1 cellular context compared by ENCODE assay signal in the genomic region with DNA sequence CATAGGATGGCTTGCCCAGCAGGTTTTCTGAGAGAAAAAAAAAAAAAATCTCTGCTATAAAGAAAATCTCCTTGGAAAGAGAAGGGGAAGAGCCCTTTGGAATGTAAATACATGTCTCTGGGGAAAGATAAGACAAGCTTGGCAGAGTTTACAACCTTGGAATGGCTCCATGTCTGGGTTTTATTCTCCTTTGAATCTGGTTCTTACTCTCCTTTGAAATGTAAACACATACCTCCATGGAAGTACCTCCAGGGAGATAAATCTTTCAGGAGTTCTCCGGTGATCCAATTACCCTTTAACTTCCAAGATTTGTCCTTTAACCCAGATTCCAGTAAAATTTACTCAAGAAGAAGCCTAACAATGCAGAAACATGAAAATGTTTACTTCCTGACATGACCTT.
TF ChIP-seq lines count a peak whose summit lies in the region.

No MANE protein-coding gene starts in this region.

TF ChIP-seq in HEK293, 187 proteins besides CTCF, POLR2A, EP300 and RAD21 (continued from another document and continues in another):
- TF ChIP-seq ZNF23 (tag by site-specific recombination; IDR thresholded peaks at IDR 0.05; ENCODE audit: borderline replicate concordance) (no peak), ZNF354C (tag by site-specific recombination; IDR thresholded peaks at IDR 0.05; ENCODE audit: borderline replicate concordance, low read depth) (no peak), ZNF747 (tag by site-specific recombination; IDR thresholded peaks at IDR 0.05) (no peak), GLI4 (tag by site-specific recombination; IDR thresholded peaks at IDR 0.05) (no peak), SETDB1 (IDR thresholded peaks at IDR 0.05; ENCODE audit: insufficient read length, low read length) (no peak), ZNF776 (tag by site-specific recombination; IDR thresholded peaks at IDR 0.05; ENCODE audit: borderline replicate concordance) (peak; percentile 20; the same call in 1 of the 2 replicates), HOXA7 (CRISPR knock-in tag; IDR thresholded peaks at IDR 0.05; ENCODE audit: borderline replicate concordance) (no peak), ZNF423 (tag by site-specific recombination; IDR thresholded peaks at IDR 0.05) (peak; percentile 57; the same call in 1 of the 2 replicates), ZNF211 (tag by site-specific recombination; IDR thresholded peaks at IDR 0.05; ENCODE audit: low read depth) (no peak), ZBTB20 (tag by site-specific recombination; IDR thresholded peaks at IDR 0.05) (peak; percentile 69), ZNF274 (IDR thresholded peaks at IDR 0.05; ENCODE audit: low read length) (no peak), ZNF274 (tag by site-specific recombination; IDR thresholded peaks at IDR 0.05; ENCODE audit: borderline replicate concordance) (no peak), ZNF707 (tag by site-specific recombination; IDR thresholded peaks at IDR 0.05) (no peak), ZNF658 (tag by site-specific recombination; IDR thresholded peaks at IDR 0.05) (no peak), TCF7L2 (IDR thresholded peaks at IDR 0.05; ENCODE audit: borderline replicate concordance, low read depth, low read length) (peak; percentile 60), ZFP3 (tag by site-specific recombination; IDR thresholded peaks at IDR 0.05; ENCODE audit: low read depth) (no peak), OVOL3 (tag by site-specific recombination; IDR thresholded peaks at IDR 0.05) (peak; percentile 74), ZNF629 (tag by site-specific recombination; IDR thresholded peaks at IDR 0.05) (no peak), ZNF175 (tag by site-specific recombination; IDR thresholded peaks at IDR 0.05) (no peak), ZNF596 (tag by site-specific recombination; IDR thresholded peaks at IDR 0.05) (0 out of 2 replicates have a peak, but pooled peaks have one; percentile 51), ZBTB8A (tag by site-specific recombination; IDR thresholded peaks at IDR 0.05) (peak; percentile 47; the same call in 1 of the 2 replicates), ZNF530 (tag by site-specific recombination; IDR thresholded peaks at IDR 0.05; ENCODE audit: low read depth) (no peak), ZNF549 (tag by site-specific recombination; IDR thresholded peaks at IDR 0.05) (peak; percentile 35; the same call in 1 of the 2 replicates), ZNF48 (tag by site-specific recombination; IDR thresholded peaks at IDR 0.05) (no peak), SP7 (tag by site-specific recombination; IDR thresholded peaks at IDR 0.05) (peak; percentile 39; the same call in 1 of the 2 replicates), ZNF610 (tag by site-specific recombination; IDR thresholded peaks at IDR 0.05; ENCODE audit: borderline replicate concordance) (peak; percentile 56; the same call in 1 of the 2 replicates), ZNF24 (tag by site-specific recombination; IDR thresholded peaks at IDR 0.05) (peak; percentile 53; the same call in 1 of the 2 replicates), ZNF157 (tag by site-specific recombination; IDR thresholded peaks at IDR 0.05) (no peak), ZNF140 (tag by site-specific recombination; IDR thresholded peaks at IDR 0.05) (no peak), SCRT1 (tag by site-specific recombination; IDR thresholded peaks at IDR 0.05; ENCODE audit: borderline replicate concordance) (no peak), ZFP37 (tag by site-specific recombination; IDR thresholded peaks at IDR 0.05) (no peak), ZNF677 (tag by site-specific recombination; IDR thresholded peaks at IDR 0.05) (no peak), ZNF473 (tag by site-specific recombination; IDR thresholded peaks at IDR 0.05) (no peak), ZNF350 (tag by site-specific recombination; IDR thresholded peaks at IDR 0.05) (no peak), ZNF555 (tag by site-specific recombination; conservative IDR thresholded peaks at IDR 0.05) (peak; percentile 10; the same call in 1 of the 2 replicates), PRDM1 (tag by site-specific recombination; IDR thresholded peaks at IDR 0.05) (no peak), HOXD13 (CRISPR knock-in tag; IDR thresholded peaks at IDR 0.05; ENCODE audit: borderline replicate concordance) (peak; percentile 74; the same call in 1 of the 2 replicates)
- TF ChIP-seq, protein P1, sequence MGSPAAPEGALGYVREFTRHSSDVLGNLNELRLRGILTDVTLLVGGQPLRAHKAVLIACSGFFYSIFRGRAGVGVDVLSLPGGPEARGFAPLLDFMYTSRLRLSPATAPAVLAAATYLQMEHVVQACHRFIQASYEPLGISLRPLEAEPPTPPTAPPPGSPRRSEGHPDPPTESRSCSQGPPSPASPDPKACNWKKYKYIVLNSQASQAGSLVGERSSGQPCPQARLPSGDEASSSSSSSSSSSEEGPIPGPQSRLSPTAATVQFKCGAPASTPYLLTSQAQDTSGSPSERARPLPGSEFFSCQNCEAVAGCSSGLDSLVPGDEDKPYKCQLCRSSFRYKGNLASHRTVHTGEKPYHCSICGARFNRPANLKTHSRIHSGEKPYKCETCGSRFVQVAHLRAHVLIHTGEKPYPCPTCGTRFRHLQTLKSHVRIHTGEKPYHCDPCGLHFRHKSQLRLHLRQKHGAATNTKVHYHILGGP (tag by site-specific recombination; IDR thresholded peaks at IDR 0.05): peak; percentile 47; the same call in 1 of the 2 replicates
- TF ChIP-seq, protein P2, sequence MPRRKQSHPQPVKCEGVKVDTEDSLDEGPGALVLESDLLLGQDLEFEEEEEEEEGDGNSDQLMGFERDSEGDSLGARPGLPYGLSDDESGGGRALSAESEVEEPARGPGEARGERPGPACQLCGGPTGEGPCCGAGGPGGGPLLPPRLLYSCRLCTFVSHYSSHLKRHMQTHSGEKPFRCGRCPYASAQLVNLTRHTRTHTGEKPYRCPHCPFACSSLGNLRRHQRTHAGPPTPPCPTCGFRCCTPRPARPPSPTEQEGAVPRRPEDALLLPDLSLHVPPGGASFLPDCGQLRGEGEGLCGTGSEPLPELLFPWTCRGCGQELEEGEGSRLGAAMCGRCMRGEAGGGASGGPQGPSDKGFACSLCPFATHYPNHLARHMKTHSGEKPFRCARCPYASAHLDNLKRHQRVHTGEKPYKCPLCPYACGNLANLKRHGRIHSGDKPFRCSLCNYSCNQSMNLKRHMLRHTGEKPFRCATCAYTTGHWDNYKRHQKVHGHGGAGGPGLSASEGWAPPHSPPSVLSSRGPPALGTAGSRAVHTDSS (tag by site-specific recombination; IDR thresholded peaks at IDR 0.05): no peak
- TF ChIP-seq, protein P3, sequence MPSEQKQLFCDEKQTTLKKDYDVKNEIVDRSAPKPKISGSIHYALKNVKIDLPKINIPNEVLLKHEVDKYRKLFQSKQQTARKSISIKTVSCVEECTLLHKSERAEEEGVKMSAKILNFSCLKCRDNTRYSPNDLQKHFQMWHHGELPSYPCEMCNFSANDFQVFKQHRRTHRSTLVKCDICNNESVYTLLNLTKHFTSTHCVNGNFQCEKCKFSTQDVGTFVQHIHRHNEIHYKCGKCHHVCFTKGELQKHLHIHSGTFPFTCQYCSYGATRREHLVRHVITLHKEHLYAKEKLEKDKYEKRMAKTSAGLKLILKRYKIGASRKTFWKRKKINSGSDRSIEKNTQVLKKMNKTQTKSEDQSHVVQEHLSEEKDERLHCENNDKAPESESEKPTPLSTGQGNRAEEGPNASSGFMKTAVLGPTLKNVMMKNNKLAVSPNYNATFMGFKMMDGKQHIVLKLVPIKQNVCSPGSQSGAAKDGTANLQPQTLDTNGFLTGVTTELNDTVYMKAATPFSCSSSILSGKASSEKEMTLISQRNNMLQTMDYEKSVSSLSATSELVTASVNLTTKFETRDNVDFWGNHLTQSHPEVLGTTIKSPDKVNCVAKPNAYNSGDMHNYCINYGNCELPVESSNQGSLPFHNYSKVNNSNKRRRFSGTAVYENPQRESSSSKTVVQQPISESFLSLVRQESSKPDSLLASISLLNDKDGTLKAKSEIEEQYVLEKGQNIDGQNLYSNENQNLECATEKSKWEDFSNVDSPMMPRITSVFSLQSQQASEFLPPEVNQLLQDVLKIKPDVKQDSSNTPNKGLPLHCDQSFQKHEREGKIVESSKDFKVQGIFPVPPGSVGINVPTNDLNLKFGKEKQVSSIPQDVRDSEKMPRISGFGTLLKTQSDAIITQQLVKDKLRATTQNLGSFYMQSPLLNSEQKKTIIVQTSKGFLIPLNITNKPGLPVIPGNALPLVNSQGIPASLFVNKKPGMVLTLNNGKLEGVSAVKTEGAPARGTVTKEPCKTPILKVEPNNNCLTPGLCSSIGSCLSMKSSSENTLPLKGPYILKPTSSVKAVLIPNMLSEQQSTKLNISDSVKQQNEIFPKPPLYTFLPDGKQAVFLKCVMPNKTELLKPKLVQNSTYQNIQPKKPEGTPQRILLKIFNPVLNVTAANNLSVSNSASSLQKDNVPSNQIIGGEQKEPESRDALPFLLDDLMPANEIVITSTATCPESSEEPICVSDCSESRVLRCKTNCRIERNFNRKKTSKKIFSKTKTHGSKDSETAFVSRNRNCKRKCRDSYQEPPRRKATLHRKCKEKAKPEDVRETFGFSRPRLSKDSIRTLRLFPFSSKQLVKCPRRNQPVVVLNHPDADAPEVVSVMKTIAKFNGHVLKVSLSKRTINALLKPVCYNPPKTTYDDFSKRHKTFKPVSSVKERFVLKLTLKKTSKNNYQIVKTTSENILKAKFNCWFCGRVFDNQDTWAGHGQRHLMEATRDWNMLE (tag by site-specific recombination; conservative IDR thresholded peaks at IDR 0.05; ENCODE audit: low read depth): peak; percentile 43; the same call in 1 of the 2 replicates
- TF ChIP-seq, protein P4, sequence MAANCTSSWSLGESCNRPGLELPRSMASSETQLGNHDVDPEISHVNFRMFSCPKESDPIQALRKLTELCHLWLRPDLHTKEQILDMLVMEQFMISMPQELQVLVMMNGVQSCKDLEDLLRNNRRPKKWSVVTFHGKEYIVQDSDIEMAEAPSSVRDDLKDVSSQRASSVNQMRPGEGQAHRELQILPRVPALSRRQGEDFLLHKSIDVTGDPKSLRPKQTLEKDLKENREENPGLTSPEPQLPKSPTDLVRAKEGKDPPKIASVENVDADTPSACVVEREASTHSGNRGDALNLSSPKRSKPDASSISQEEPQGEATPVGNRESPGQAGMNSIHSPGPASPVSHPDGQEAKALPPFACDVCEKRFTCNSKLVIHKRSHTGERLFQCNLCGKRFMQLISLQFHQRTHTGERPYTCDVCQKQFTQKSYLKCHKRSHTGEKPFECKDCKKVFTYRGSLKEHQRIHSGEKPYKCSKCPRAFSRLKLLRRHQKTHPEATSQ (tag by site-specific recombination; IDR thresholded peaks at IDR 0.05): no peak
- TF ChIP-seq, protein P5, sequence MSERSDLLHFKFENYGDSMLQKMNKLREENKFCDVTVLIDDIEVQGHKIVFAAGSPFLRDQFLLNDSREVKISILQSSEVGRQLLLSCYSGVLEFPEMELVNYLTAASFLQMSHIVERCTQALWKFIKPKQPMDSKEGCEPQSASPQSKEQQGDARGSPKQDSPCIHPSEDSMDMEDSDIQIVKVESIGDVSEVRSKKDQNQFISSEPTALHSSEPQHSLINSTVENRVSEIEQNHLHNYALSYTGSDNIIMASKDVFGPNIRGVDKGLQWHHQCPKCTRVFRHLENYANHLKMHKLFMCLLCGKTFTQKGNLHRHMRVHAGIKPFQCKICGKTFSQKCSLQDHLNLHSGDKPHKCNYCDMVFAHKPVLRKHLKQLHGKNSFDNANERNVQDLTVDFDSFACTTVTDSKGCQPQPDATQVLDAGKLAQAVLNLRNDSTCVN (tag by site-specific recombination; optimal IDR thresholded peaks at IDR 0.05): no peak
- TF ChIP-seq, protein P6, sequence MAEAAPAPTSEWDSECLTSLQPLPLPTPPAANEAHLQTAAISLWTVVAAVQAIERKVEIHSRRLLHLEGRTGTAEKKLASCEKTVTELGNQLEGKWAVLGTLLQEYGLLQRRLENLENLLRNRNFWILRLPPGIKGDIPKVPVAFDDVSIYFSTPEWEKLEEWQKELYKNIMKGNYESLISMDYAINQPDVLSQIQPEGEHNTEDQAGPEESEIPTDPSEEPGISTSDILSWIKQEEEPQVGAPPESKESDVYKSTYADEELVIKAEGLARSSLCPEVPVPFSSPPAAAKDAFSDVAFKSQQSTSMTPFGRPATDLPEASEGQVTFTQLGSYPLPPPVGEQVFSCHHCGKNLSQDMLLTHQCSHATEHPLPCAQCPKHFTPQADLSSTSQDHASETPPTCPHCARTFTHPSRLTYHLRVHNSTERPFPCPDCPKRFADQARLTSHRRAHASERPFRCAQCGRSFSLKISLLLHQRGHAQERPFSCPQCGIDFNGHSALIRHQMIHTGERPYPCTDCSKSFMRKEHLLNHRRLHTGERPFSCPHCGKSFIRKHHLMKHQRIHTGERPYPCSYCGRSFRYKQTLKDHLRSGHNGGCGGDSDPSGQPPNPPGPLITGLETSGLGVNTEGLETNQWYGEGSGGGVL (tag by site-specific recombination; IDR thresholded peaks at IDR 0.05): 0 out of 2 replicates have a peak, but pooled peaks have one; percentile 26
- TF ChIP-seq, protein P7, sequence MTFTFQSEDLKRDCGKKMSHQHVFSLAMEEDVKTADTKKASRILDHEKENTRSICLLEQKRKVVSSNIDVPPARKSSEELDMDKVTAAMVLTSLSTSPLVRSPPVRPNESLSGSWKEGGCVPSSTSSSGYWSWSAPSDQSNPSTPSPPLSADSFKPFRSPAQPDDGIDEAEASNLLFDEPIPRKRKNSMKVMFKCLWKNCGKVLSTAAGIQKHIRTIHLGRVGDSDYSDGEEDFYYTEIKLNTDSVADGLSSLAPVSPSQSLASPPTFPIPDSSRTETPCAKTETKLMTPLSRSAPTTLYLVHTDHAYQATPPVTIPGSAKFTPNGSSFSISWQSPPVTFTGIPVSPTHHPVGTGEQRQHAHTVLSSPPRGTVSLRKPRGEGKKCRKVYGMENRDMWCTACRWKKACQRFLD (tag by site-specific recombination; IDR thresholded peaks at IDR 0.05): no peak
- TF ChIP-seq, protein P8, sequence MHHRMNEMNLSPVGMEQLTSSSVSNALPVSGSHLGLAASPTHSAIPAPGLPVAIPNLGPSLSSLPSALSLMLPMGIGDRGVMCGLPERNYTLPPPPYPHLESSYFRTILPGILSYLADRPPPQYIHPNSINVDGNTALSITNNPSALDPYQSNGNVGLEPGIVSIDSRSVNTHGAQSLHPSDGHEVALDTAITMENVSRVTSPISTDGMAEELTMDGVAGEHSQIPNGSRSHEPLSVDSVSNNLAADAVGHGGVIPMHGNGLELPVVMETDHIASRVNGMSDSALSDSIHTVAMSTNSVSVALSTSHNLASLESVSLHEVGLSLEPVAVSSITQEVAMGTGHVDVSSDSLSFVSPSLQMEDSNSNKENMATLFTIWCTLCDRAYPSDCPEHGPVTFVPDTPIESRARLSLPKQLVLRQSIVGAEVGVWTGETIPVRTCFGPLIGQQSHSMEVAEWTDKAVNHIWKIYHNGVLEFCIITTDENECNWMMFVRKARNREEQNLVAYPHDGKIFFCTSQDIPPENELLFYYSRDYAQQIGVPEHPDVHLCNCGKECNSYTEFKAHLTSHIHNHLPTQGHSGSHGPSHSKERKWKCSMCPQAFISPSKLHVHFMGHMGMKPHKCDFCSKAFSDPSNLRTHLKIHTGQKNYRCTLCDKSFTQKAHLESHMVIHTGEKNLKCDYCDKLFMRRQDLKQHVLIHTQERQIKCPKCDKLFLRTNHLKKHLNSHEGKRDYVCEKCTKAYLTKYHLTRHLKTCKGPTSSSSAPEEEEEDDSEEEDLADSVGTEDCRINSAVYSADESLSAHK (tag by site-specific recombination; IDR thresholded peaks at IDR 0.05): no peak
